11 cellular contexts compared by ENCODE assay signal in genomic region chr15:82177291-82178010, GRCh38.
DNase-seq lines count a peak whose midpoint lies in the region; ATAC-seq and TF ChIP-seq lines count a peak whose summit lies in the region.
"Had no signal": no experiment of that assay in that cellular context is flagged by ENCODE, and none has a peak within 500 bp of the region (broad histone marks: within the 10 kb centered on the region; RNA-seq: fewer than 3 reads in every experiment).

No MANE protein-coding gene starts in this region.

- no peaks in the 10 kb centered on the region for H3K9me3 Mint-ChIP-seq in activated naive CD8-positive, alpha-beta T cell treated with anti-CD3 and anti-CD28 coated beads for 36 hours
- H3K9me3 Mint-ChIP-seq: neural crest cell had no signal

- 70 to 71% methylated on average over 3 of the region's 3 CpGs for WGBS in sigmoid colon, 2 donors
- 84% methylated on average over 3 of the region's 3 CpGs for WGBS in right lobe of liver (ENCODE audit: insufficient coverage, low coverage, low lambda C conversion rate, missing lambda C conversion rate)

- H2AFZ ChIP-seq in PC-3 (ENCODE audit: low read length): no peak overlapping the region

- H3K9ac ChIP-seq in PC-3 (ENCODE audit: low read length): no peak overlapping the region

- no peaks in the 10 kb centered on the region for H3K9me2 ChIP-seq in PC-3 (replicated peaks; ENCODE audit: low read length)

- TF ChIP-seq EP300 in sigmoid colon (IDR thresholded peaks at IDR 0.05): no peak

- CTCF ChIA-PET in PC-3 (lab: Charles Lee): no interaction called here

- H3K4me2 ChIP-seq in PC-3 (ENCODE audit: low read length): no peak overlapping the region

- no peaks in the 10 kb centered on the region for H3K79me2 ChIP-seq in PC-3 (ENCODE audit: low read length)

- no peaks in the 10 kb centered on the region for H4K20me1 ChIP-seq in PC-3 (ENCODE audit: low read length)

- TF ChIP-seq POLR2A in sigmoid colon (IDR thresholded peaks at IDR 0.05) (no peak), right lobe of liver (IDR thresholded peaks at IDR 0.05) (no peak), gastrocnemius medialis (IDR thresholded peaks at IDR 0.05) (no peak)

- H3K36me3 ChIP-seq in PC-3 (ENCODE audit: low read depth, low read length) (no peaks in the 10 kb centered on the region), sigmoid colon (no peaks in the 10 kb centered on the region), right lobe of liver (no peaks in the 10 kb centered on the region), BE2C (no peaks in the 10 kb centered on the region), gastrocnemius medialis (no peaks in the 10 kb centered on the region)

- no peak overlapping the region for H3K4me3 ChIP-seq in PC-3 (ENCODE audit: low read length)
- H3K4me3 ChIP-seq in sigmoid colon: no peak overlapping the region
- H3K4me3 ChIP-seq in right lobe of liver: no peak overlapping the region
- no peak overlapping the region for H3K4me3 ChIP-seq in BE2C (ENCODE audit: low read depth, low read length)
- H3K4me3 ChIP-seq in gastrocnemius medialis: no peak overlapping the region

- H3K4me1 ChIP-seq in PC-3 (ENCODE audit: insufficient read depth, low read length) (peaks cover 6% of the 10 kb centered on the region), sigmoid colon (peaks cover 0 to 16% (median 14%) of the 10 kb centered on the region in 4 donors), right lobe of liver (no peaks in the 10 kb centered on the region), BE2C (peaks cover 10% of the 10 kb centered on the region), gastrocnemius medialis (no peaks in the 10 kb centered on the region)

- H3K27me3 Mint-ChIP-seq in activated naive CD8-positive, alpha-beta T cell treated with anti-CD3 and anti-CD28 coated beads for 36 hours: no peaks in the 10 kb centered on the region

- ATAC-seq in PC-3: peak; percentile 31; the same call in 1 of the 2 replicates
- no peak for ATAC-seq in right lobe of liver
- no peak for ATAC-seq in gastrocnemius medialis

- no peaks in the 10 kb centered on the region for H3F3A ChIP-seq in PC-3 (ENCODE audit: low read length, unreplicated experiment)

- H3K9me3 ChIP-seq in PC-3 (ENCODE audit: low read length) (no peaks in the 10 kb centered on the region), sigmoid colon (no peaks in the 10 kb centered on the region), right lobe of liver (no peaks in the 10 kb centered on the region), BE2C (no peaks in the 10 kb centered on the region), gastrocnemius medialis (no peaks in the 10 kb centered on the region)

- DNase-seq in ELR (ENCODE audit: low read depth): peak; percentile 75
- peak; percentile 16 for DNase-seq in PC-3
- peak; percentile 39 for DNase-seq in fibroblast of gingiva (ENCODE audit: low read depth)
- DNase-seq in sigmoid colon: peak; percentile 70
- DNase-seq in right lobe of liver: no peak
- DNase-seq in BE2C: no peak
- DNase-seq in gastrocnemius medialis: no peak
- no peak for DNase-seq in activated naive CD8-positive, alpha-beta T cell treated with anti-CD3 and anti-CD28 coated beads for 36 hours
- DNase-seq: activated CD8-positive, alpha-beta memory T cell treated with anti-CD3 and anti-CD28 coated beads, Interleukin-2, amount 50 U/mL, for 4 hours; stimulated activated CD4-positive, alpha-beta T cell treated with anti-CD3 and anti-CD28 coated beads, Interleukin-12 subunit alpha, Interleukin-12 subunit beta, amount 100 ng/mL, for 4 hours had no signal

- no peak overlapping the region for H3K4me3 Mint-ChIP-seq in activated naive CD8-positive, alpha-beta T cell treated with anti-CD3 and anti-CD28 coated beads for 36 hours
- H3K4me3 Mint-ChIP-seq: neural crest cell had no signal

- no TSS peak for BruUV-seq in PC-3 (replicated peaks; lab: Mats Ljungman, UMichigan)

- H3K27ac ChIP-seq in PC-3 (ENCODE audit: low read length) (no peak overlapping the region), sigmoid colon (peak overlapping the region in 1 of 4 donors; percentile 11), right lobe of liver (no peak overlapping the region), gastrocnemius medialis (no peak overlapping the region)

- in situ Hi-C loops in gastrocnemius medialis (cut with MboI; ENCODE audit: low sequenced_read_pairs in 4 of 4): no loop called here

- no peaks in the 10 kb centered on the region for H3K27me3 ChIP-seq in PC-3 (ENCODE audit: low read length)
- H3K27me3 ChIP-seq in sigmoid colon: no peaks in the 10 kb centered on the region
- no peaks in the 10 kb centered on the region for H3K27me3 ChIP-seq in right lobe of liver
- no peaks in the 10 kb centered on the region for H3K27me3 ChIP-seq in BE2C
- H3K27me3 ChIP-seq in gastrocnemius medialis: no peaks in the 10 kb centered on the region

- POLR2A ChIA-PET in PC-3 (lab: Charles Lee; ENCODE audit: unreplicated experiment): no interaction called here

- intact Hi-C loops in PC-3 (cut with micrococcal nuclease) (no loop called here), sigmoid colon (cut with DNase I) (no loop called here), right lobe of liver (cut with DNase I) (no loop called here), gastrocnemius medialis (cut with DNase I; ENCODE audit: low total_unique reads) (no loop called here)

- no peak overlapping the region for H3K27ac Mint-ChIP-seq in activated naive CD8-positive, alpha-beta T cell treated with anti-CD3 and anti-CD28 coated beads for 36 hours

- H3K36me3 Mint-ChIP-seq in activated naive CD8-positive, alpha-beta T cell treated with anti-CD3 and anti-CD28 coated beads for 36 hours: no peaks in the 10 kb centered on the region

- H3K4me1 Mint-ChIP-seq in activated naive CD8-positive, alpha-beta T cell treated with anti-CD3 and anti-CD28 coated beads for 36 hours: peaks cover 11% of the 10 kb centered on the region
- H3K4me1 Mint-ChIP-seq: neural crest cell had no signal

- TF ChIP-seq CTCF in PC-3 (conservative IDR thresholded peaks at IDR 0.05; ENCODE audit: low read depth, low read length) (no peak), sigmoid colon (IDR thresholded peaks at IDR 0.05) (no peak), right lobe of liver (IDR thresholded peaks at IDR 0.05) (no peak), BE2C (IDR thresholded peaks at IDR 0.05; ENCODE audit: low read depth, low read length) (no peak), gastrocnemius medialis (IDR thresholded peaks at IDR 0.05 in 4 of 5, conservative IDR thresholded peaks at IDR 0.05 in 1 of 5) (no peak)

Comparison
In these comparisons a context has a peak if more than half of its experiments do, and no peak if none do; other contexts are left out.
1. DNase-seq: peak in ELR (single experiment), PC-3 (single experiment), fibroblast of gingiva (single experiment) and sigmoid colon (single experiment); none in right lobe of liver (0 of 3), BE2C (single experiment), gastrocnemius medialis (0 of 2) and activated naive CD8-positive, alpha-beta T cell treated with anti-CD3 and anti-CD28 coated beads for 36 hours (single experiment).